8 cellular contexts compared by ENCODE assay signal in the genomic region with DNA sequence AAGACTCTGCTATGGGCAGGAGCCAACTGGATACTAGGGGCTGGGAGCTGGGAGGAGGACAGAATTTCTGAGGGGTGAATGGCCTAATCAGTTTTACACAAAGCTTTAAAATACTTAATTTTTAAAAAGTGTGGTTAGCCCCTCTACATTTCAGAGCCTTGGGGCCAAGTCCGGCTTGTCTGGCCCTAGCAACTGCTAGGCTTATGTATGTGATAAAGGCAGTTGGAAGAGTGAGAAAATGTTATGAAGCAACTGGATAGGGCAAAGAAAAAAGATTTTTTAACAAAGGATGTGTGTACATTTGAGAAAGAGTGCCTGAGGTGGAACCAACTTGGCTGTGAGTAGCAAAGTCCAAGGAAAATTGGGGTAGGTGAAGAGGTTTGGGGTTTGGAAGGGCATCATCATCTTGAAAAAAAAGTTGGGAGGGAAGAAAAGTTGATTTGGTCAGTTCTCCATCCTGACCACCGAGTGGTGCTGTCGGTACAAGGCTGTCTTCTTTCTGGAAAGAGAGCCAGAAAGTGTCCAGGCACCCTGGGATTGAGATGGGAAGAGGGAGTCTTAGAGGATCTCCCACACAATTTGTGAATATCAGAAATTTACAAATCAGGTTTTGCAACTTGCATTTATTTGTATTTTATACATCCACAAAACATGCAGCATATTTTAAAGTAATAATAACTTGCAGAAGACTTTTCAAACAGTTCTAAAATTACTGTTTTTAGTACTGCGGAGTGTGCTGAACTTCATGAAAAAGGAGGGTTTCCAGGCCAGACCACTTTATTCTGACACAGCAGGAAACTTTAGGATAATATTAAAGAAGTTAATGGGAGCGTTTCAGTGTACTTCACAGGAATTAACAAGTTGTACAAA. TPM values are rescaled to one million over a fixed set of nuclear protein-coding genes. Genes with fewer than 3 reads are reported as not detected.
A peak's percentile ranks its signal among the peaks of the same experiment; 100 is the strongest.
DNase-seq lines count a peak whose midpoint lies in the region; ATAC-seq and TF ChIP-seq lines count a peak whose summit lies in the region.

No MANE protein-coding gene starts in this region.

- H3K9ac ChIP-seq in liver (ENCODE audit: low read depth in 1 of 2, low read length in 2 of 2) = no peak overlapping the region

- H3K4me3 ChIP-seq in liver (ENCODE audit: low read depth in 1 of 3, low read length in 3 of 3) = no peak overlapping the region

- peak; percentile 45 for TF ChIP-seq CTCF in liver (IDR thresholded peaks at IDR 0.05; ENCODE audit: low read depth, low read length, missing input control)

- peaks cover 0 to 3% (median 0%) of the 10 kb centered on the region in 4 donors for H3K27me3 ChIP-seq in liver (ENCODE audit: control insufficient read depth in 4 of 4, insufficient read depth in 4 of 4, low read length in 3 of 4)

- 35% methylated on average over 5 of the region's 5 CpGs for WGBS in liver

- H3K9me3 Mint-ChIP-seq in activated T-cell treated with anti-CD3 and anti-CD28 coated beads, Interleukin-2, amount 50 U/mL, for 72 hours = no peaks in the 10 kb centered on the region
- no peaks in the 10 kb centered on the region for H3K9me3 Mint-ChIP-seq in activated T-cell treated with anti-CD3 and anti-CD28 coated beads, Interleukin-2, amount 50 U/mL, for 4 hours

- peaks cover 9% of the 10 kb centered on the region for H3K27me3 Mint-ChIP-seq in activated T-cell treated with anti-CD3 and anti-CD28 coated beads, Interleukin-2, amount 50 U/mL, for 72 hours (ENCODE audit: low read depth)
- H3K27me3 Mint-ChIP-seq in activated T-cell treated with anti-CD3 and anti-CD28 coated beads, Interleukin-2, amount 50 U/mL, for 4 hours (ENCODE audit: low read depth) = peaks cover 9% of the 10 kb centered on the region

- no peaks in the 10 kb centered on the region for H3K4me1 ChIP-seq in liver (ENCODE audit: control insufficient read depth in 4 of 4, insufficient read depth in 4 of 4, low read length in 3 of 4)

- H3K4me3 Mint-ChIP-seq in activated T-cell treated with anti-CD3 and anti-CD28 coated beads, Interleukin-2, amount 50 U/mL, for 72 hours = no peak overlapping the region
- no peak overlapping the region for H3K4me3 Mint-ChIP-seq in activated T-cell treated with anti-CD3 and anti-CD28 coated beads, Interleukin-2, amount 50 U/mL, for 4 hours

- no peak for ATAC-seq in activated T-cell treated with anti-CD3 and anti-CD28 coated beads, Interleukin-2, amount 50 U/mL, for 72 hours (replicated peaks in 1 of 2)
- no peak for ATAC-seq in activated T-cell treated with anti-CD3 and anti-CD28 coated beads, Interleukin-2, amount 50 U/mL, for 4 hours
- no peak for ATAC-seq in HG02852 (IDR thresholded peaks at IDR 0.05; ENCODE audit: unreplicated experiment)
- ATAC-seq in HG03457 (IDR thresholded peaks at IDR 0.05; ENCODE audit: unreplicated experiment) = no peak

- H3K27ac ChIP-seq in liver (ENCODE audit: low read depth in 1 of 2, low read length in 2 of 2) = no peak overlapping the region

- no peaks in the 10 kb centered on the region for H3K36me3 Mint-ChIP-seq in activated T-cell treated with anti-CD3 and anti-CD28 coated beads, Interleukin-2, amount 50 U/mL, for 72 hours (ENCODE audit: insufficient read depth in 2 of 2)
- no peaks in the 10 kb centered on the region for H3K36me3 Mint-ChIP-seq in activated T-cell treated with anti-CD3 and anti-CD28 coated beads, Interleukin-2, amount 50 U/mL, for 4 hours (ENCODE audit: insufficient read depth)

- H3K36me3 ChIP-seq in liver (ENCODE audit: control insufficient read depth in 4 of 4, insufficient read depth in 3 of 4, low read depth in 1 of 4, low read length in 3 of 4) = no peaks in the 10 kb centered on the region

- H3K27ac Mint-ChIP-seq in activated T-cell treated with anti-CD3 and anti-CD28 coated beads, Interleukin-2, amount 50 U/mL, for 72 hours = no peak overlapping the region

- H3K4me1 Mint-ChIP-seq in activated T-cell treated with anti-CD3 and anti-CD28 coated beads, Interleukin-2, amount 50 U/mL, for 72 hours (ENCODE audit: low read depth) = no peaks in the 10 kb centered on the region
- H3K4me1 Mint-ChIP-seq in activated T-cell treated with anti-CD3 and anti-CD28 coated beads, Interleukin-2, amount 50 U/mL, for 4 hours (ENCODE audit: low read depth) = no peaks in the 10 kb centered on the region

- peak; percentile 5 for DNase-seq in activated T-cell treated with anti-CD3 and anti-CD28 coated beads, Interleukin-2, amount 50 U/mL, for 72 hours
- no peak for DNase-seq in activated T-cell treated with anti-CD3 and anti-CD28 coated beads, Interleukin-2, amount 50 U/mL, for 4 hours
- DNase-seq in NCI-H226 (peak; percentile 4), cerebellar cortex (ENCODE audit: low spot score) (peak; percentile 76), HPDE6-E6E7 (ENCODE audit: extremely low spot score) (no peak)

- TF ChIP-seq RAD21 in liver (IDR thresholded peaks at IDR 0.05) = peak; percentile 70 to 80

- no peaks in the 10 kb centered on the region for H3K9me3 ChIP-seq in liver (ENCODE audit: control insufficient read depth in 4 of 4, low read length in 3 of 4)

TF ChIP-seq in liver, 16 proteins besides CTCF, POLR2A, EP300 and RAD21:
- TF ChIP-seq HNF4A (conservative IDR thresholded peaks at IDR 0.05) (no peak), FOXA1 (IDR thresholded peaks at IDR 0.05) (no peak), JUND (IDR thresholded peaks at IDR 0.05) (no peak), EGR1 (IDR thresholded peaks at IDR 0.05; ENCODE audit: low read depth in 2 of 2) (no peak), TAF1 (conservative IDR thresholded peaks at IDR 0.05) (no peak), GABPA (IDR thresholded peaks at IDR 0.05 in 1 of 2, conservative IDR thresholded peaks at IDR 0.05 in 1 of 2) (no peak), RXRA (IDR thresholded peaks at IDR 0.05) (no peak)
- TF ChIP-seq, protein P1, sequence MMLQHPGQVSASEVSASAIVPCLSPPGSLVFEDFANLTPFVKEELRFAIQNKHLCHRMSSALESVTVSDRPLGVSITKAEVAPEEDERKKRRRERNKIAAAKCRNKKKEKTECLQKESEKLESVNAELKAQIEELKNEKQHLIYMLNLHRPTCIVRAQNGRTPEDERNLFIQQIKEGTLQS (IDR thresholded peaks at IDR 0.05) = no peak
- TF ChIP-seq, protein P2, sequence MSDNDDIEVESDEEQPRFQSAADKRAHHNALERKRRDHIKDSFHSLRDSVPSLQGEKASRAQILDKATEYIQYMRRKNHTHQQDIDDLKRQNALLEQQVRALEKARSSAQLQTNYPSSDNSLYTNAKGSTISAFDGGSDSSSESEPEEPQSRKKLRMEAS (IDR thresholded peaks at IDR 0.05) = no peak
- TF ChIP-seq, protein P3, sequence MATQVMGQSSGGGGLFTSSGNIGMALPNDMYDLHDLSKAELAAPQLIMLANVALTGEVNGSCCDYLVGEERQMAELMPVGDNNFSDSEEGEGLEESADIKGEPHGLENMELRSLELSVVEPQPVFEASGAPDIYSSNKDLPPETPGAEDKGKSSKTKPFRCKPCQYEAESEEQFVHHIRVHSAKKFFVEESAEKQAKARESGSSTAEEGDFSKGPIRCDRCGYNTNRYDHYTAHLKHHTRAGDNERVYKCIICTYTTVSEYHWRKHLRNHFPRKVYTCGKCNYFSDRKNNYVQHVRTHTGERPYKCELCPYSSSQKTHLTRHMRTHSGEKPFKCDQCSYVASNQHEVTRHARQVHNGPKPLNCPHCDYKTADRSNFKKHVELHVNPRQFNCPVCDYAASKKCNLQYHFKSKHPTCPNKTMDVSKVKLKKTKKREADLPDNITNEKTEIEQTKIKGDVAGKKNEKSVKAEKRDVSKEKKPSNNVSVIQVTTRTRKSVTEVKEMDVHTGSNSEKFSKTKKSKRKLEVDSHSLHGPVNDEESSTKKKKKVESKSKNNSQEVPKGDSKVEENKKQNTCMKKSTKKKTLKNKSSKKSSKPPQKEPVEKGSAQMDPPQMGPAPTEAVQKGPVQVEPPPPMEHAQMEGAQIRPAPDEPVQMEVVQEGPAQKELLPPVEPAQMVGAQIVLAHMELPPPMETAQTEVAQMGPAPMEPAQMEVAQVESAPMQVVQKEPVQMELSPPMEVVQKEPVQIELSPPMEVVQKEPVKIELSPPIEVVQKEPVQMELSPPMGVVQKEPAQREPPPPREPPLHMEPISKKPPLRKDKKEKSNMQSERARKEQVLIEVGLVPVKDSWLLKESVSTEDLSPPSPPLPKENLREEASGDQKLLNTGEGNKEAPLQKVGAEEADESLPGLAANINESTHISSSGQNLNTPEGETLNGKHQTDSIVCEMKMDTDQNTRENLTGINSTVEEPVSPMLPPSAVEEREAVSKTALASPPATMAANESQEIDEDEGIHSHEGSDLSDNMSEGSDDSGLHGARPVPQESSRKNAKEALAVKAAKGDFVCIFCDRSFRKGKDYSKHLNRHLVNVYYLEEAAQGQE (IDR thresholded peaks at IDR 0.05) = no peak
TF ChIP-seq in liver: peak in this region for 0.

RNA-seq across cellular contexts. Expression of a gene that starts 10.5 kb away (rescaled TPM):
- not detected for total RNA-seq in activated T-cell treated with anti-CD3 and anti-CD28 coated beads, Interleukin-2, amount 50 U/mL, for 72 hours
- total RNA-seq in activated T-cell treated with anti-CD3 and anti-CD28 coated beads, Interleukin-2, amount 50 U/mL, for 4 hours = not detected
- under 1 TPM; under 0.01 to 0.47 TPM for total RNA-seq in liver
- under 1 TPM in 1 of 2 donors, not detected in 1; 0.06 TPM for polyA plus RNA-seq in liver

RNA-seq across cellular contexts. Expression of a gene that starts 15.1 kb away (rescaled TPM):
- 10 to 100 TPM; 14.3 to 15.8 TPM for total RNA-seq in activated T-cell treated with anti-CD3 and anti-CD28 coated beads, Interleukin-2, amount 50 U/mL, for 72 hours
- 10 to 100 TPM; 13.3 to 15.1 (median 14.8) TPM for total RNA-seq in activated T-cell treated with anti-CD3 and anti-CD28 coated beads, Interleukin-2, amount 50 U/mL, for 4 hours
- 10 to 100 TPM; 20.8 to 35.3 TPM for total RNA-seq in liver
- 1 to 10 TPM; 8.2 to 9.1 TPM for polyA plus RNA-seq in liver

Comparison
In these comparisons a context has a peak if more than half of its experiments do, and no peak if none do; other contexts are left out.
1. DNase-seq: peak in activated T-cell treated with anti-CD3 and anti-CD28 coated beads, Interleukin-2, amount 50 U/mL, for 72 hours (2 of 2), NCI-H226 (single experiment) and cerebellar cortex (single experiment); none in activated T-cell treated with anti-CD3 and anti-CD28 coated beads, Interleukin-2, amount 50 U/mL, for 4 hours (single experiment) and HPDE6-E6E7 (single experiment).